In the genomic region with DNA sequence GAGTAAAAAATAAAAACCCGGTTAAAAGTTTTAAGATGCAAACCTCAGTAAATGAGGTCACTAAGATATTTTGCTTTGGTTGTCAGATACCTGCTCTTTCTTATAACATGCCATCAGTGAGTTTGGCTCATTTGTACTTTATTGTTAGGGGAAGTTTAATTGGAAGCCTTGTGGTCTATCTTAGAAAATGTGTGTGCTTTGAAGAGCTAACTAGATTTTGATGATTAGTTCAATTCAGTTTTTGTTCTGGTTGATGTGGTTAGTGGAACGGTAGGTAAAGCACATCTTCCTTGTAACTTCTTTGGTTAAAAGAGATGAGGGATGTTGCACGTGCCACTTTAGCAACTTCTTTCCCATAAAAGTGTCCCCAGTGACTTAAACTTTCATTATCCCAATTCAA, we compare ENCODE assay signal across 23 cellular contexts.
"Had no signal": no experiment of that assay in that cellular context is flagged by ENCODE, and none has a peak within 500 bp of the region (broad histone marks: within the 10 kb centered on the region; RNA-seq: fewer than 3 reads in every experiment).

No MANE protein-coding gene starts in this region.

- H3K4me1 Mint-ChIP-seq: naive B cell had no signal

- H3K27me3 Mint-ChIP-seq: dendritic cell treated with granulocyte-macrophage colony-stimulating factor and Interleukin-4, amounts not matched to agents 40 ng/mL and 50 ng/mL, for 4 days; naive B cell; progenitor cell of endocrine pancreas; type B pancreatic cell had no signal

- H3K27ac Mint-ChIP-seq: activated CD8-positive, alpha-beta T cell treated with anti-CD3 and anti-CD28 coated beads, Interleukin-2, amount 10 ng/mL, durations not matched to agents 7 days and 5 days; activated naive CD4-positive, alpha-beta T cell treated with anti-CD3 and anti-CD28 coated beads for 36 hours; dendritic cell treated with granulocyte-macrophage colony-stimulating factor and Interleukin-4, amounts not matched to agents 40 ng/mL and 50 ng/mL, for 4 days; progenitor cell of endocrine pancreas; type B pancreatic cell had no signal

- DNase-seq: activated CD4-positive, alpha-beta T cell treated with anti-CD3 and anti-CD28 coated beads for 4 hours; activated CD8-positive, alpha-beta T cell treated with anti-CD3 and anti-CD28 coated beads, Interleukin-2, amount 10 ng/mL, durations not matched to agents 7 days and 5 days; activated naive CD4-positive, alpha-beta T cell treated with anti-CD3 and anti-CD28 coated beads for 36 hours; activated T-cell treated with anti-CD3 and anti-CD28 coated beads, Interleukin-2, amount 50 U/mL, for 1 hour; anterior cingulate cortex; body of pancreas; effector CD4-positive, alpha-beta T cell; foreskin melanocyte; kidney glomerular epithelial cell; left lung; naive B cell; retina; stimulated activated CD4-positive, alpha-beta T cell treated with anti-CD3 and anti-CD28 coated beads, Interleukin-2, amount 100 ng/mL, for 48 hours; stimulated activated CD8-positive, alpha-beta memory T cell treated with anti-CD3 and anti-CD28 coated beads, Interleukin-4, amount 100 ng/mL, for 48 hours; stimulated activated naive CD4-positive, alpha-beta T cell had no signal

- ATAC-seq: activated CD8-positive, alpha-beta T cell treated with anti-CD3 and anti-CD28 coated beads, Interleukin-2, amount 10 ng/mL, durations not matched to agents 7 days and 5 days; body of pancreas; left lung had no signal

- H3K9me3 ChIP-seq: body of pancreas, left lung, thoracic aorta, vagina had no signal

- H3K4me1 ChIP-seq: body of pancreas, left lung had no signal

- H3K27me3 ChIP-seq: body of pancreas, cardiac muscle cell, left lung, vagina had no signal

- H3K27ac ChIP-seq: body of pancreas, cardiac muscle cell, left lung, thoracic aorta, vagina had no signal

- H3K4me3 ChIP-seq: body of pancreas, cardiac muscle cell, left lung, lung, thoracic aorta, vagina had no signal

- H3K9me3 Mint-ChIP-seq: activated naive CD4-positive, alpha-beta T cell treated with anti-CD3 and anti-CD28 coated beads for 36 hours; activated T-helper 2 cell treated with anti-CD3 and anti-CD28 coated beads, Interferon-gamma antibody, Interleukin-2, Interleukin-4, amounts not matched to agents 10 μg/mL and 5 μg/mL and 100 μg/mL, durations not matched to agents 14 hours and 24 hours and 36 hours; dendritic cell treated with granulocyte-macrophage colony-stimulating factor and Interleukin-4, amounts not matched to agents 40 ng/mL and 50 ng/mL, for 4 days; naive B cell; type B pancreatic cell had no signal

- H3K4me3 Mint-ChIP-seq: activated CD8-positive, alpha-beta T cell treated with anti-CD3 and anti-CD28 coated beads, Interleukin-2, amount 10 ng/mL, durations not matched to agents 7 days and 5 days; activated naive CD4-positive, alpha-beta T cell treated with anti-CD3 and anti-CD28 coated beads for 36 hours; dendritic cell treated with granulocyte-macrophage colony-stimulating factor and Interleukin-4, amounts not matched to agents 40 ng/mL and 50 ng/mL, for 4 days; type B pancreatic cell had no signal
